Comparison of ENCODE assay signal across 7 cellular contexts in genomic region chr12:92503029-92503931, GRCh38.
A peak's percentile ranks its signal among the peaks of the same experiment; 100 is the strongest.
DNase-seq lines count a peak whose midpoint lies in the region; ATAC-seq and TF ChIP-seq lines count a peak whose summit lies in the region.

No MANE protein-coding gene starts in this region.

- in situ Hi-C loops in ACHN (cut with HindIII; ENCODE audit: low pct_ligation_motif_present, low pct_unique_long_range_greater_than_20kb, low sequenced_read_pairs), result no loop called here

- TF ChIP-seq CTCF in fibroblast of villous mesenchyme (IDR thresholded peaks at IDR 0.05; ENCODE audit: insufficient read depth, low read depth, low read length), result no peak

- DNase-seq in NCI-H69 (lab: John Stamatoyannopoulos, UW), result peak; percentile 82
- peak; percentile 69 for DNase-seq in fibroblast of villous mesenchyme (ENCODE audit: low read depth)
- peak; percentile 46 for DNase-seq in stimulated activated CD8-positive, alpha-beta memory T cell treated with anti-CD3 and anti-CD28 coated beads, Interleukin-4, amount 100 ng/mL, for 48 hours
- DNase-seq in T-helper 9 cell, result no peak
- no peak for DNase-seq in ACHN

- no peak overlapping the region for H3K4me3 ChIP-seq in fibroblast of villous mesenchyme (ENCODE audit: low read depth, low read length)

- ATAC-seq in GM18858 (IDR thresholded peaks at IDR 0.05; ENCODE audit: unreplicated experiment) (peak; percentile 61), GM21737 (IDR thresholded peaks at IDR 0.05; ENCODE audit: unreplicated experiment) (peak; percentile 51)

Comparison
In these comparisons a context has a peak if more than half of its experiments do, and no peak if none do; other contexts are left out.
1. DNase-seq: peak in NCI-H69 (single experiment), fibroblast of villous mesenchyme (single experiment) and stimulated activated CD8-positive, alpha-beta memory T cell treated with anti-CD3 and anti-CD28 coated beads, Interleukin-4, amount 100 ng/mL, for 48 hours (single experiment); none in T-helper 9 cell (single experiment) and ACHN (single experiment).